ENCODE assay signal across 19 cellular contexts in the genomic region with DNA sequence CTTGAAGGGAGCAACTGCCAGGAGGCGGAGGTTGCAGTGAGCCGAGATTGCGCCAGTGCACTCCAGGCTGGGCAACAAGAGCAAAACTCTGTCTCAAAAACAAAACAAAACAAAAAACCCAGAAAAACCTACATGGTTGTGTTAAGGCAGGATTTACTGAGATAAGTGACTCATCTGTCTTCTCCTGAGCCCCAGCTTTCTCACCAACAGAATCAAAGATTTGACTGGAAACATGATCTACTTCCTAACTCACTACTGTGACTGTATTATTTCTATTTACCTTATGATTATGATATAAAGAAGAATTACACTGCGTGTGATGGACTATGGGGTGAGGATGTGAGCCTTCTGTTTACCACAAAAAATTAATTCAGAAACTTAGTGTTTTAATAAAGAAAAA. TPM values are rescaled to one million over a fixed set of nuclear protein-coding genes. Genes with fewer than 3 reads are reported as not detected.
DNase-seq lines count a peak whose midpoint lies in the region; ATAC-seq, FAIRE-seq and TF ChIP-seq lines count a peak whose summit lies in the region.
"Had no signal": no experiment of that assay in that cellular context is flagged by ENCODE, and none has a peak within 500 bp of the region (broad histone marks: within the 10 kb centered on the region; RNA-seq: fewer than 3 reads in every experiment).

No MANE protein-coding gene starts in this region.

- TF ChIP-seq CTCF in PC-3 (conservative IDR thresholded peaks at IDR 0.05; ENCODE audit: low read depth, low read length) = no peak
- TF ChIP-seq CTCF in H1 (IDR thresholded peaks at IDR 0.05; ENCODE audit: control extremely low read depth in 1 of 3, insufficient read depth in 1 of 3, low read depth in 1 of 3, low read length in 3 of 3) = no peak

- no peak overlapping the region for H3K23ac ChIP-seq in H1 (ENCODE audit: insufficient read length)

- H4K20me1 ChIP-seq in GM23248 (ENCODE audit: insufficient read depth) (no peaks in the 10 kb centered on the region), PC-3 (ENCODE audit: low read length) (no peaks in the 10 kb centered on the region), H1 (replicated peaks in 1 of 2; ENCODE audit: control insufficient read depth in 1 of 2, insufficient read depth in 2 of 2, low read length in 2 of 2) (peaks cover 0 to 3% of the 10 kb centered on the region in 2 experiments)

- WGBS in GM23248 (ENCODE audit: low coverage in 1 of 2, low lambda C conversion rate in 2 of 2, missing lambda C conversion rate in 2 of 2), 2 experiments = 98% methylated on average over 4 of the region's 4 CpGs
- WGBS in H1 (ENCODE audit: extremely low coverage in 1 of 2, insufficient coverage in 1 of 2, insufficient read length in 1 of 2, insufficient replicate concordance in 2 of 2, low coverage in 1 of 2, low lambda C conversion rate in 2 of 2, missing lambda C conversion rate in 1 of 2), 2 experiments = 96% methylated on average over 4 of the region's 4 CpGs; no CpG with 5 or more reads in 1 of the 2 experiments

- POLR2A ChIA-PET in PC-3 (lab: Charles Lee; ENCODE audit: unreplicated experiment) (interaction anchor here (0.6 kb wide), 1 partner anchor 21 kb away, joined by 3 read pairs; no protein-coding TSS in a partner anchor), H1 (lab: Charles Lee; ENCODE audit: partially characterized antibody) (no interaction called here)

- no peak overlapping the region for H3K4me2 ChIP-seq in GM23248 (ENCODE audit: unreplicated experiment)
- H3K4me2 ChIP-seq in PC-3 (ENCODE audit: low read length) = peak overlapping the region; percentile 54
- H3K4me2 ChIP-seq in H1 (ENCODE audit: insufficient read depth in 1 of 2, low read depth in 2 of 2, low read length in 2 of 2) = no peak overlapping the region

- H3K9me3 ChIP-seq in GM23248 (ENCODE audit: low read depth) (no peaks in the 10 kb centered on the region), PC-3 (ENCODE audit: low read length) (no peaks in the 10 kb centered on the region), H1 (ENCODE audit: insufficient read depth in 2 of 2, low read depth in 1 of 2, low read length in 1 of 2) (no peaks in the 10 kb centered on the region)

- H3K79me2 ChIP-seq in GM23248 (ENCODE audit: insufficient read depth) = peaks cover 12% of the 10 kb centered on the region
- H3K79me2 ChIP-seq in PC-3 (ENCODE audit: low read length) = peaks cover 14% of the 10 kb centered on the region
- H3K79me2 ChIP-seq in H1 (ENCODE audit: control insufficient read depth in 1 of 2, insufficient read depth in 2 of 2, low read length in 2 of 2) = peaks cover 0 to 8% of the 10 kb centered on the region in 2 experiments; a peak in 1 of 4 replicates

- TF ChIP-seq RAD21 in H1 (IDR thresholded peaks at IDR 0.05 in 1 of 2, conservative IDR thresholded peaks at IDR 0.05 in 1 of 2; ENCODE audit: low read depth in 2 of 2, low read length in 2 of 2) = no peak

- no peak overlapping the region for H2BK120ac ChIP-seq in H1 (replicated peaks; ENCODE audit: low read depth, low read length)

- H3K27me3 ChIP-seq in GM23248 (replicated peaks; ENCODE audit: insufficient read depth) = no peaks in the 10 kb centered on the region
- no peaks in the 10 kb centered on the region for H3K27me3 ChIP-seq in PC-3 (ENCODE audit: low read length)
- no peaks in the 10 kb centered on the region for H3K27me3 ChIP-seq in H1 (replicated peaks in 1 of 4; ENCODE audit: control insufficient read depth in 3 of 4, extremely low read depth in 1 of 4, insufficient read depth in 3 of 4, low read length in 3 of 4)

- H2BK20ac ChIP-seq in H1 (ENCODE audit: low read length) = no peak overlapping the region

- no peak overlapping the region for H3K4ac ChIP-seq in H1 (replicated peaks; ENCODE audit: insufficient read length, low read depth, low read length)

- no peak overlapping the region for H3K4me3 ChIP-seq in GM23248
- H3K4me3 ChIP-seq in PC-3 (ENCODE audit: low read length) = no peak overlapping the region
- H3K4me3 ChIP-seq in H1 (ENCODE audit: extremely low read depth in 1 of 4, insufficient read depth in 2 of 4, low read depth in 3 of 4, low read length in 4 of 4) = no peak overlapping the region
- H3K4me3 ChIP-seq: K562 had no signal

- H3F3A ChIP-seq in GM23248 (ENCODE audit: insufficient read depth) (0 out of 2 replicates have a peak, but pooled peaks cover 5% of the 10 kb centered on the region), PC-3 (ENCODE audit: low read length, unreplicated experiment) (no peaks in the 10 kb centered on the region)

- H4K8ac ChIP-seq in H1 (ENCODE audit: extremely low read depth, insufficient read depth, low read length) = peak overlapping the region; percentile 80; the same call in 1 of the 2 replicates

- no peak overlapping the region for H4K91ac ChIP-seq in H1 (replicated peaks; ENCODE audit: insufficient read length, low read length)

- CTCF ChIA-PET in PC-3 (lab: Charles Lee) (no interaction called here), H1 (lab: Charles Lee; ENCODE audit: partially characterized antibody) (interaction anchor here (0.5 kb wide), 1 partner anchor 320 kb away, joined by 3 read pairs; no protein-coding TSS in a partner anchor)

- no peak overlapping the region for H2BK15ac ChIP-seq in H1 (ENCODE audit: low read length)

- no TSS peak for BruUV-seq in PC-3 (replicated peaks; lab: Mats Ljungman, UMichigan)

- 0 out of 2 replicates have a peak, but pooled peaks cover 4% of the 10 kb centered on the region for H3K79me1 ChIP-seq in H1 (ENCODE audit: low read depth, low read length)

- H3K56ac ChIP-seq in H1 (replicated peaks; ENCODE audit: insufficient read length, low read depth, low read length) = no peak overlapping the region

- no peak overlapping the region for H2BK5ac ChIP-seq in H1 (ENCODE audit: low read depth, low read length)

- intact Hi-C loops in PC-3 (cut with micrococcal nuclease) = loop anchor here (2.0 kb wide), 2 partner anchors 23 to 35 kb away; a partner anchor contains a TSS

- H2AFZ ChIP-seq in GM23248 (no peak overlapping the region), PC-3 (ENCODE audit: low read length) (no peak overlapping the region), H1 (ENCODE audit: low read length) (no peak overlapping the region)

- H3K9ac ChIP-seq in GM23248 (no peak overlapping the region), PC-3 (ENCODE audit: low read length) (peak overlapping the region; percentile 42), H1 (replicated peaks in 1 of 4; ENCODE audit: extremely low read depth in 1 of 4, low read depth in 3 of 4, low read length in 3 of 4) (no peak overlapping the region)

- TF ChIP-seq POLR2A in H1 (IDR thresholded peaks at IDR 0.05; ENCODE audit: control extremely low read depth in 1 of 2, low read depth in 2 of 2, low read length in 2 of 2) = no peak

- H2BK12ac ChIP-seq in H1 (ENCODE audit: low read depth, low read length) = no peak overlapping the region

- no peak overlapping the region for H3K18ac ChIP-seq in H1 (ENCODE audit: extremely low read depth, low read length)

- in situ Hi-C loops in GM23248 (cut with MboI) = no loop called here

- no peak overlapping the region for H3K14ac ChIP-seq in H1 (ENCODE audit: insufficient read length)

- ATAC-seq in PC-3 = peak; percentile 84
- ATAC-seq: K562 had no signal

- DNase-seq in GM23248 = peak; percentile 13
- peak; percentile 81 for DNase-seq in PC-3
- no peak for DNase-seq in H1 (ENCODE audit: low read depth in 1 of 2, low spot score in 2 of 2)
- DNase-seq in myocyte (ENCODE audit: low read depth) = peak; percentile 9
- no peak for DNase-seq in cerebellar cortex (ENCODE audit: low spot score)
- DNase-seq in stimulated activated CD8-positive, alpha-beta memory T cell treated with anti-CD3 and anti-CD28 coated beads, Interleukin-4, amount 100 ng/mL, for 48 hours = no peak
- no peak for DNase-seq in DMS153 treated with DMSO at 0.1 percent for 48 hours (lab: John Stamatoyannopoulos, UW; ENCODE audit: unreplicated experiment)
- DNase-seq in activated CD4-positive, alpha-beta T cell treated with anti-CD3 and anti-CD28 coated beads for 48 hours = no peak
- DNase-seq: AML-193, COR-L47, EL, NCI-H1417 treated with DMSO at 0.1 percent for 48 hours, NCI-H1930, NCI-H446, NCI-H69, SHP77 treated with DMSO at 0.1 percent for 48 hours had no signal

- TF ChIP-seq EP300 in H1 (IDR thresholded peaks at IDR 0.05; ENCODE audit: borderline replicate concordance in 1 of 2, low read depth in 2 of 2, low read length in 2 of 2) = no peak

- H3K36me3 ChIP-seq in GM23248 (ENCODE audit: low read depth) = no peaks in the 10 kb centered on the region
- peaks cover 5% of the 10 kb centered on the region; the same call in 1 of the 2 replicates for H3K36me3 ChIP-seq in PC-3 (ENCODE audit: low read depth, low read length)
- peaks cover 2 to 14% (median 2%) of the 10 kb centered on the region in 4 experiments; a peak in 5 of 8 replicates for H3K36me3 ChIP-seq in H1 (ENCODE audit: control insufficient read depth in 2 of 4, insufficient read depth in 4 of 4, low read length in 3 of 4)

- H3K9me2 ChIP-seq in GM23248 (ENCODE audit: insufficient read depth) (no peaks in the 10 kb centered on the region), PC-3 (replicated peaks; ENCODE audit: low read length) (no peaks in the 10 kb centered on the region)

- H3K27ac ChIP-seq in GM23248 (no peak overlapping the region), PC-3 (ENCODE audit: low read length) (peak overlapping the region; percentile 86), H1 (ENCODE audit: low read depth, low read length) (no peak overlapping the region)
- H3K27ac ChIP-seq: HL-60 had no signal

- H2AK5ac ChIP-seq in H1 (ENCODE audit: low read depth, low read length) = no peak overlapping the region

- FAIRE-seq in H1 (lab: Jason Lieb, UNC) = no peak
- FAIRE-seq: H54, K562 had no signal

- no peaks in the 10 kb centered on the region for H3K23me2 ChIP-seq in H1 (ENCODE audit: low read depth, low read length)

- no peak overlapping the region for H4K5ac ChIP-seq in H1 (ENCODE audit: insufficient read length, low read depth, low read length)

- H3K4me1 ChIP-seq in GM23248 (ENCODE audit: insufficient read depth) = no peaks in the 10 kb centered on the region
- H3K4me1 ChIP-seq in PC-3 (ENCODE audit: insufficient read depth, low read length) = peaks cover 30% of the 10 kb centered on the region
- no peaks in the 10 kb centered on the region; a peak in 1 of 7 replicates for H3K4me1 ChIP-seq in H1 (replicated peaks in 1 of 4; ENCODE audit: control insufficient read depth in 3 of 4, insufficient read depth in 4 of 4, low read length in 3 of 4)

RNA-seq across cellular contexts. Expression of a gene that starts 21.8 kb away (rescaled TPM):
- total RNA-seq in GM23248 (2014; rRNA removed; shearing (Covaris generic)) = 23.1 and 25.4 TPM in 2 replicates
- polyA plus RNA-seq in GM23248 (2016; fragmentation: Nextera tagmentation; extraction: Ambion mirVana) = 29.5 and 30.5 TPM in 2 replicates
- 17.0 and 24.3 TPM in 2 replicates for total RNA-seq in PC-3 (2014; rRNA removed)
- total RNA-seq in H1 (2021; fragmentation: NEBNext Ultra II Directional; extraction: Animal tissue kit (Norgen Biotek cat#: 25700)) = 47.1 and 48.3 TPM in 2 replicates
- polyA plus RNA-seq in H1 (2011; rRNA removed) = 15.5 and 25.3 TPM in 2 replicates
- 33.4 TPM for polyA plus RNA-seq in H1 (2011; cell fraction: cytosol; rRNA removed)
- polyA plus RNA-seq in H1 (2011; cell fraction: nucleus; rRNA removed) = 11.6 TPM
- 36.7 to 42.0 TPM (median 38.1 TPM) in 4 replicates for polyA plus RNA-seq in H1 (2012, experiment 1 of 2)
- 11.5 TPM for polyA plus RNA-seq in H1 (2012, experiment 2 of 2)
- 27.6 TPM for polyA plus RNA-seq in H1 (2013, experiment 1 of 2)
- polyA plus RNA-seq in H1 (2013, experiment 2 of 2) = 26.8 TPM
- polyA minus RNA-seq in H1 (2011; rRNA and poly(A)+ RNA removed) = 23.0 and 33.8 TPM in 2 replicates
- polyA minus RNA-seq in H1 (2011; cell fraction: cytosol; rRNA and poly(A)+ RNA removed) = 16.0 TPM
- 35.9 TPM for polyA minus RNA-seq in H1 (2011; cell fraction: nucleus; rRNA and poly(A)+ RNA removed)
- total RNA-seq in myocyte = 33.8 and 34.2 TPM in 2 replicates
- polyA plus RNA-seq in myocyte (2012) = 27.1 TPM

RNA-seq across cellular contexts. Expression of a gene that starts 21.9 kb away (rescaled TPM):
- 21.3 and 25.4 TPM in 2 replicates for total RNA-seq in GM23248 (2014; rRNA removed; shearing (Covaris generic))
- polyA plus RNA-seq in GM23248 (2016; fragmentation: Nextera tagmentation; extraction: Ambion mirVana) = 12.0 and 12.1 TPM in 2 replicates
- total RNA-seq in PC-3 (2014; rRNA removed) = 39.7 and 40.2 TPM in 2 replicates
- total RNA-seq in H1 (2021; fragmentation: NEBNext Ultra II Directional; extraction: Animal tissue kit (Norgen Biotek cat#: 25700)) = 48.2 and 50.7 TPM in 2 replicates
- 36.1 and 46.7 TPM in 2 replicates for polyA plus RNA-seq in H1 (2011; rRNA removed)
- 55.9 TPM for polyA plus RNA-seq in H1 (2011; cell fraction: cytosol; rRNA removed)
- polyA plus RNA-seq in H1 (2011; cell fraction: nucleus; rRNA removed) = 81.0 TPM
- polyA plus RNA-seq in H1 (2012, experiment 1 of 2) = 46.3 to 52.7 TPM (median 46.7 TPM) in 4 replicates
- polyA plus RNA-seq in H1 (2012, experiment 2 of 2) = 39.5 TPM
- polyA plus RNA-seq in H1 (2013, experiment 1 of 2) = 25.5 TPM
- polyA plus RNA-seq in H1 (2013, experiment 2 of 2) = 24.2 TPM
- 165 and 201 TPM in 2 replicates for polyA minus RNA-seq in H1 (2011; rRNA and poly(A)+ RNA removed)
- 43.7 TPM for polyA minus RNA-seq in H1 (2011; cell fraction: cytosol; rRNA and poly(A)+ RNA removed)
- polyA minus RNA-seq in H1 (2011; cell fraction: nucleus; rRNA and poly(A)+ RNA removed) = 64.7 TPM
- total RNA-seq in myocyte = 37.6 and 47.0 TPM in 2 replicates
- 24.8 TPM for polyA plus RNA-seq in myocyte (2012)

RNA-seq across cellular contexts. Expression of a gene that starts 35.3 kb away (rescaled TPM):
- 142 and 151 TPM in 2 replicates for total RNA-seq in GM23248 (2014; rRNA removed; shearing (Covaris generic))
- polyA plus RNA-seq in GM23248 (2016; fragmentation: Nextera tagmentation; extraction: Ambion mirVana) (122 and 125 TPM in 2 replicates), H1 (2011; rRNA removed) (60.3 and 62.0 TPM in 2 replicates)
- total RNA-seq in PC-3 (2014; rRNA removed) (140 and 143 TPM in 2 replicates), myocyte (143 and 157 TPM in 2 replicates)
- 54.3 and 57.6 TPM in 2 replicates for total RNA-seq in H1 (2021; fragmentation: NEBNext Ultra II Directional; extraction: Animal tissue kit (Norgen Biotek cat#: 25700))
- 47.0 TPM for polyA plus RNA-seq in H1 (2011; cell fraction: cytosol; rRNA removed)
- polyA plus RNA-seq in H1 (2011; cell fraction: nucleus; rRNA removed) = 133 TPM
- polyA plus RNA-seq in H1 (2012, experiment 1 of 2) = 44.9 to 61.6 TPM (median 54.0 TPM) in 4 replicates
- 33.8 TPM for polyA plus RNA-seq in H1 (2012, experiment 2 of 2)
- 57.6 TPM for polyA plus RNA-seq in H1 (2013, experiment 1 of 2)
- polyA plus RNA-seq in H1 (2013, experiment 2 of 2) = 61.9 TPM
- 87.4 and 98.9 TPM in 2 replicates for polyA minus RNA-seq in H1 (2011; rRNA and poly(A)+ RNA removed)
- polyA minus RNA-seq in H1 (2011; cell fraction: cytosol; rRNA and poly(A)+ RNA removed) = 37.5 TPM
- polyA minus RNA-seq in H1 (2011; cell fraction: nucleus; rRNA and poly(A)+ RNA removed) = 101 TPM
- 158 TPM for polyA plus RNA-seq in myocyte (2012)

RNA-seq across cellular contexts. Expression of a gene that starts 35.6 kb away (rescaled TPM):
- 14.1 and 22.0 TPM in 2 replicates for total RNA-seq in GM23248 (2014; rRNA removed; shearing (Covaris generic))
- polyA plus RNA-seq in GM23248 (2016; fragmentation: Nextera tagmentation; extraction: Ambion mirVana) = 9.0 and 9.3 TPM in 2 replicates
- 55.6 and 72.0 TPM in 2 replicates for total RNA-seq in PC-3 (2014; rRNA removed)
- total RNA-seq in H1 (2021; fragmentation: NEBNext Ultra II Directional; extraction: Animal tissue kit (Norgen Biotek cat#: 25700)) = 48.5 and 48.8 TPM in 2 replicates
- 99.4 and 110 TPM in 2 replicates for polyA plus RNA-seq in H1 (2011; rRNA removed)
- polyA plus RNA-seq in H1 (2011; cell fraction: cytosol; rRNA removed) = 87.2 TPM
- 108 TPM for polyA plus RNA-seq in H1 (2011; cell fraction: nucleus; rRNA removed)
- 57.3 to 75.9 TPM (median 66.6 TPM) in 4 replicates for polyA plus RNA-seq in H1 (2012, experiment 1 of 2)
- 58.1 TPM for polyA plus RNA-seq in H1 (2012, experiment 2 of 2)
- 25.4 TPM for polyA plus RNA-seq in H1 (2013, experiment 1 of 2)
- 24.5 TPM for polyA plus RNA-seq in H1 (2013, experiment 2 of 2)
- 57.4 and 64.3 TPM in 2 replicates for polyA minus RNA-seq in H1 (2011; rRNA and poly(A)+ RNA removed)
- polyA minus RNA-seq in H1 (2011; cell fraction: cytosol; rRNA and poly(A)+ RNA removed) = 23.3 TPM
- 33.1 TPM for polyA minus RNA-seq in H1 (2011; cell fraction: nucleus; rRNA and poly(A)+ RNA removed)
- 32.1 and 39.8 TPM in 2 replicates for total RNA-seq in myocyte
- polyA plus RNA-seq in myocyte (2012) = 29.9 TPM

RNA-seq across cellular contexts. Expression of a gene that starts 49.5 kb away (rescaled TPM):
- total RNA-seq in GM23248 (2014; rRNA removed; shearing (Covaris generic)) = 3.8 TPM in 2 replicates
- polyA plus RNA-seq in GM23248 (2016; fragmentation: Nextera tagmentation; extraction: Ambion mirVana) (2.8 and 3.2 TPM in 2 replicates), H1 (2011; rRNA removed) (5.3 and 5.6 TPM in 2 replicates)
- total RNA-seq in PC-3 (2014; rRNA removed) (8.4 and 12.1 TPM in 2 replicates), myocyte (3.7 and 3.9 TPM in 2 replicates)
- 4.5 and 5.3 TPM in 2 replicates for total RNA-seq in H1 (2021; fragmentation: NEBNext Ultra II Directional; extraction: Animal tissue kit (Norgen Biotek cat#: 25700))
- polyA plus RNA-seq in H1 (2011; cell fraction: cytosol; rRNA removed) = 3.8 TPM
- 5.1 TPM for polyA plus RNA-seq in H1 (2011; cell fraction: nucleus; rRNA removed)
- 4.2 to 5.7 TPM (median 5.0 TPM) in 4 replicates for polyA plus RNA-seq in H1 (2012, experiment 1 of 2)
- polyA plus RNA-seq in H1 (2012, experiment 2 of 2) = 3.6 TPM
- 4.1 TPM for polyA plus RNA-seq in H1 (2013, experiment 1 of 2)
- 3.9 TPM for polyA plus RNA-seq in H1 (2013, experiment 2 of 2)
- polyA minus RNA-seq in H1 (2011; rRNA and poly(A)+ RNA removed) = 5.4 and 5.7 TPM in 2 replicates
- polyA minus RNA-seq in H1 (2011; cell fraction: cytosol; rRNA and poly(A)+ RNA removed) = 5.2 TPM
- polyA minus RNA-seq in H1 (2011; cell fraction: nucleus; rRNA and poly(A)+ RNA removed) = 4.5 TPM
- polyA plus RNA-seq in myocyte (2012) = 5.6 TPM

Comparison
In these comparisons a context has a peak if more than half of its experiments do, and no peak if none do; other contexts are left out.
1. DNase-seq: peak in GM23248 (single experiment), PC-3 (single experiment) and myocyte (single experiment); none in H1 (0 of 2), cerebellar cortex (single experiment), stimulated activated CD8-positive, alpha-beta memory T cell treated with anti-CD3 and anti-CD28 coated beads, Interleukin-4, amount 100 ng/mL, for 48 hours (single experiment), DMS153 treated with DMSO at 0.1 percent for 48 hours (single experiment) and activated CD4-positive, alpha-beta T cell treated with anti-CD3 and anti-CD28 coated beads for 48 hours (single experiment).